8 cellular contexts compared by ENCODE assay signal in genomic region chr2:112481528-112482228, GRCh38. TPM values are rescaled to one million over a fixed set of nuclear protein-coding genes. Genes with fewer than 3 reads are reported as not detected.
A peak's percentile ranks its signal among the peaks of the same experiment; 100 is the strongest.
DNase-seq lines count a peak whose midpoint lies in the region; ATAC-seq and TF ChIP-seq lines count a peak whose summit lies in the region.

Gene TTL (plus strand): TSS chr2:112482156. CDS start chr2:112482345, 189 bp downstream.

- peak; percentile 83 to 96 (median 92) for ATAC-seq in heart left ventricle

- H3K4me1 ChIP-seq in heart left ventricle (peaks cover 0 to 27% (median 19%) of the 10 kb centered on the region in 12 donors), transverse colon (peaks cover 7 to 20% (median 15%) of the 10 kb centered on the region in 4 donors)

- no peaks in the 10 kb centered on the region for H3K9me3 ChIP-seq in heart left ventricle
- H3K9me3 ChIP-seq in transverse colon = no peaks in the 10 kb centered on the region

- H3K36me3 ChIP-seq in heart left ventricle = peaks cover 0 to 8% (median 0%) of the 10 kb centered on the region in 9 donors
- H3K36me3 ChIP-seq in transverse colon = no peaks in the 10 kb centered on the region

- no peaks in the 10 kb centered on the region for H3K27me3 ChIP-seq in heart left ventricle
- no peaks in the 10 kb centered on the region for H3K27me3 ChIP-seq in transverse colon

- WGBS in adipose tissue, 3 donors = 0 to 1% (median 0%) methylated on average over 40 to 80 of the region's 80 CpGs
- 0 to 1% (median 0%) methylated on average over 36 to 80 of the region's 80 CpGs for WGBS in heart left ventricle, 4 donors
- WGBS in transverse colon (ENCODE audit: low coverage in 1 of 2), 2 donors = 0 to 1% methylated on average over 2 to 55 of the region's 80 CpGs

- in situ Hi-C loops in transverse colon (cut with MboI; ENCODE audit: low pct_ligation_motif_present in 1 of 4, low pct_unique_long_range_greater_than_20kb in 1 of 4, low sequenced_read_pairs in 3 of 4) = loop anchor here in 3 of 4 donors (10.0 to 25.0 kb wide), 3 partner anchors 93 to 256 kb away; partner anchors contain the start of gene CHCHD5 (in 1 of the 3)

- peak; percentile 64 for DNase-seq in GDM1 (lab: John Stamatoyannopoulos, UW)
- peak; percentile 21 for DNase-seq in GOT3 (lab: John Stamatoyannopoulos, UW)
- no peak for DNase-seq in LNCaP clone FGC (ENCODE audit: low read depth)
- peak; percentile 71 for DNase-seq in T follicular helper cell (ENCODE audit: low read depth)
- DNase-seq in heart left ventricle = peak; percentile 78 to 89 (median 87)
- DNase-seq in posterior cingulate gyrus = peak; percentile 59 to 95 (median 74)
- DNase-seq in transverse colon = peak; percentile 81

- TF ChIP-seq CTCF in LNCaP clone FGC (IDR thresholded peaks at IDR 0.05; ENCODE audit: control insufficient read depth, extremely low read depth, insufficient read depth) (no peak), heart left ventricle (IDR thresholded peaks at IDR 0.05) (no peak), transverse colon (IDR thresholded peaks at IDR 0.05) (no peak)

- H3K4me3 ChIP-seq in LNCaP clone FGC (ENCODE audit: low read depth, low read length) (peak within 1 kb of the TSS; percentile 64), heart left ventricle (peak within 1 kb of the TSS; percentile 66 to 95 (median 89)), transverse colon (peak within 1 kb of the TSS; percentile 62 to 85 (median 83))

- H3K27ac ChIP-seq in adipose tissue (ENCODE audit: low read depth, low read length) = peak within 1 kb of the TSS; percentile 43
- H3K27ac ChIP-seq in heart left ventricle = peak within 1 kb of the TSS; percentile 70 to 95 (median 90)
- peak within 1 kb of the TSS; percentile 89 to 97 (median 96) for H3K27ac ChIP-seq in transverse colon

- TF ChIP-seq EP300 in transverse colon (IDR thresholded peaks at IDR 0.05; ENCODE audit: low read depth) = no peak

- intact Hi-C loops in heart left ventricle (cut with DNase I) = loop anchor here in 9 of 10 donors (1.0 to 10.0 kb wide), 9 partner anchors 61 to 103 kb away; partner anchors contain the start of genes POLR1B (in 7 of the 9) and CHCHD5 (in 6 of the 9)
- intact Hi-C loops in posterior cingulate gyrus (cut with DNase I) = loop anchor here (1.0 to 10.0 kb wide), 3 partner anchors 103 to 424 kb away; partner anchors contain the start of genes CHCHD5, SLC20A1 and TMEM87B
- intact Hi-C loops in transverse colon (cut with DNase I; ENCODE audit: low total_unique reads) = no loop called here

- TF ChIP-seq POLR2A in heart left ventricle (IDR thresholded peaks at IDR 0.05) (peak in 1 of 2 donors; percentile 42), transverse colon (IDR thresholded peaks at IDR 0.05) (no peak)

RNA-seq across cellular contexts. Expression of gene TTL, which starts in this region (rescaled TPM):
- polyA plus RNA-seq in adipose tissue = 10 to 100 TPM in 1 of 3 donors, 1 to 10 TPM in 2; 3.7 to 10.8 (median 9.9) TPM
- total RNA-seq in heart left ventricle = 10 to 100 TPM; 25.2 to 55.3 (median 46.6) TPM
- polyA plus RNA-seq in heart left ventricle = 10 to 100 TPM; 13.0 to 29.0 TPM
- total RNA-seq in transverse colon = 10 to 100 TPM in 3 of 4 donors, 1 to 10 TPM in 1; 7.9 to 61.3 (median 16.6) TPM

Comparison
In these comparisons a context has a peak if more than half of its experiments do, and no peak if none do; other contexts are left out.
1. H3K27ac ChIP-seq: peak in every context shown above with its lines; median percentile 96 in transverse colon; 90 in heart left ventricle; 43 in adipose tissue.